In genomic region chr18:63818212-63818611, GRCh38 we compare ENCODE assay signal across 23 cellular contexts. TPM values are rescaled to one million over a fixed set of nuclear protein-coding genes. Genes with fewer than 3 reads are reported as not detected.
"Had no signal": no experiment of that assay in that cellular context is flagged by ENCODE, and none has a peak within 500 bp of the region (broad histone marks: within the 10 kb centered on the region; RNA-seq: fewer than 3 reads in every experiment).

No MANE protein-coding gene starts in this region.

- DNase-seq: activated B cell treated with CpG ODN at 0.5 μM for 24 hours; activated CD8-positive, alpha-beta memory T cell treated with anti-CD3 and anti-CD28 coated beads, Interleukin-2, amount 50 U/mL, for 4 hours; activated CD8-positive, alpha-beta T cell treated with anti-CD3 and anti-CD28 coated beads, Interleukin-2, amount 10 ng/mL, durations not matched to agents 7 days and 5 days; activated gamma-delta T cell treated with Interleukin-2 at 50 U/mL for 16 hours; activated naive CD8-positive, alpha-beta T cell treated with anti-CD3 and anti-CD28 coated beads for 36 hours; activated T-cell treated with anti-CD3 and anti-CD28 coated beads, Interleukin-2, amount 50 U/mL, for 48 hours; anterior cingulate cortex; cerebellar nuclear complex; hippocampal formation; kidney; left ventricle myocardium inferior; mucosa of descending colon; ovary; thyroid gland had no signal

- H3K27ac ChIP-seq: epithelial cell of prostate, left ventricle myocardium inferior, ovary, thyroid gland, vagina had no signal

- H3K36me3 ChIP-seq: left ventricle myocardium inferior, ovary, thyroid gland, vagina had no signal

- H3K27me3 ChIP-seq: ovary, thyroid gland, vagina had no signal

- H3K27ac Mint-ChIP-seq: activated B cell treated with CpG ODN at 0.5 μM for 24 hours; activated CD4-positive, alpha-beta T cell treated with anti-CD3 and anti-CD28 coated beads, Interleukin-2, amount 10 ng/mL, durations not matched to agents 24 days and 14 days; activated CD8-positive, alpha-beta T cell treated with anti-CD3 and anti-CD28 coated beads, Interleukin-2, amount 10 ng/mL, durations not matched to agents 7 days and 5 days; activated naive CD8-positive, alpha-beta T cell treated with anti-CD3 and anti-CD28 coated beads for 36 hours; memory B cell; stimulated activated memory B cell treated with anti-CD40 and anti-IgM and Interleukin-4, amounts not matched to agents 10 μg/mL and 1 μg/mL and 100 μg/mL, for 72 hours; T-helper 2 cell treated with Interferon-gamma antibody and Interleukin-4, amounts not matched to agents 5 μg/mL and 100 μg/mL, for 36 hours had no signal

- H3K4me1 ChIP-seq: left ventricle myocardium inferior, thyroid gland had no signal

- H3K4me3 Mint-ChIP-seq: activated B cell treated with CpG ODN at 0.5 μM for 24 hours; activated CD4-positive, alpha-beta T cell treated with anti-CD3 and anti-CD28 coated beads, Interleukin-2, amount 10 ng/mL, durations not matched to agents 24 days and 14 days; activated CD8-positive, alpha-beta T cell treated with anti-CD3 and anti-CD28 coated beads, Interleukin-2, amount 10 ng/mL, durations not matched to agents 7 days and 5 days; activated naive CD8-positive, alpha-beta T cell treated with anti-CD3 and anti-CD28 coated beads for 36 hours; memory B cell; nephron; stimulated activated memory B cell treated with anti-CD40 and anti-IgM and Interleukin-4, amounts not matched to agents 10 μg/mL and 1 μg/mL and 100 μg/mL, for 72 hours; T-helper 2 cell treated with Interferon-gamma antibody and Interleukin-4, amounts not matched to agents 5 μg/mL and 100 μg/mL, for 36 hours had no signal

- H3K4me3 ChIP-seq: left ventricle myocardium inferior, mucosa of descending colon, ovary, thyroid gland, vagina had no signal

- H3K4me1 Mint-ChIP-seq: activated B cell treated with CpG ODN at 0.5 μM for 24 hours; memory B cell; stimulated activated memory B cell treated with anti-CD40 and anti-IgM and Interleukin-4, amounts not matched to agents 10 μg/mL and 1 μg/mL and 100 μg/mL, for 72 hours had no signal

- H3K36me3 Mint-ChIP-seq: stimulated activated memory B cell treated with anti-CD40 and anti-IgM and Interleukin-4, amounts not matched to agents 10 μg/mL and 1 μg/mL and 100 μg/mL, for 72 hours had no signal

- H3K9me3 ChIP-seq: mucosa of descending colon, ovary, thyroid gland, vagina had no signal

- FAIRE-seq: kidney had no signal

- ATAC-seq: activated CD8-positive, alpha-beta T cell treated with anti-CD3 and anti-CD28 coated beads, Interleukin-2, amount 10 ng/mL, durations not matched to agents 7 days and 5 days; mucosa of descending colon; stimulated activated memory B cell treated with anti-CD40 and anti-IgM and Interleukin-4, amounts not matched to agents 10 μg/mL and 1 μg/mL and 100 μg/mL, for 72 hours had no signal

RNA-seq across cellular contexts. Expression of gene SERPINB7, which starts 43.0 kb away (rescaled TPM):
- total RNA-seq: activated B cell treated with CpG ODN at 0.5 μM for 24 hours; activated CD4-positive, alpha-beta T cell treated with anti-CD3 and anti-CD28 coated beads, Interleukin-2, amount 10 ng/mL, durations not matched to agents 24 days and 14 days; activated CD8-positive, alpha-beta T cell treated with anti-CD3 and anti-CD28 coated beads, Interleukin-2, amount 10 ng/mL, durations not matched to agents 7 days and 5 days; activated naive CD8-positive, alpha-beta T cell treated with anti-CD3 and anti-CD28 coated beads for 36 hours; dermis microvascular lymphatic vessel endothelial cell; left ventricle myocardium inferior; mucosa of descending colon; pulmonary artery endothelial cell; thyroid gland had no signal
